1 cellular context compared by ENCODE assay signal in the genomic region with DNA sequence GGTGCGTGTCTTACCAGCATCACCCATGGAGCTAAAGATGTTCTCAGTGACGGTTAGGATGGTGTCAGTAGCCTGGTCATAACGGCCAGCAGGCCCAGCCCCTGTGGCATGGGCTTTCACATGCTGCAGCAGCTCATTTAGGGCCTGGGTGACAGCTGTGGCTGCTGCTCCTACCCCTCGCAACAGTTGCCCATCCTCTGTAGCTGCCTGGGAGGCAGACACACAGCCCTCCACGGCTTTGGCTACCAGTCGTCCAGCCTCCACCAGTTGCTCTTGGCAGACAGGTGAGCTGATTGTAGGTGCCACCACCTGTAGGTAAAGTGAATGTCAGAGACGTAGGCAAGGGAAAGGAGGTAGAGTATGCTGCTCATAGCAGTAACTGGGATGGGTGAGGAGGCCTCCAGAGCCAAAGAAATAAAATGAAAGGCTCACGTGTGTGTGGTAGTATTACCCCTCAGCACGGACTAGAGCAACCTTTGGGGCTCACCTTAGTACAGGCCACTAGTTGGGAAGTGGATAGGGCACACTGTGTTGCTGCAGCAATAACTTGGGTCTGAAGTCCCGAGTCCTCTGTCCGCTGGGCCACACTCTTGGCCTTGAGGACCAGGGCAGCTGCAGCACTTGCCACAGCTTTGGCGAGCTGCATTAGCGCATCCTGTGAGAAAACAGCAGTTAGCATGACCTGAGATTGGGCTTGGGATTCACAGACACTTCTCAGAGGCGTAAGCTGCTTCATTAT.
TF ChIP-seq lines count a peak whose summit lies in the region.

No MANE protein-coding gene starts in this region.

TF ChIP-seq in K562, 482 proteins besides CTCF, POLR2A, EP300 and RAD21:
- 0 out of 2 replicates have a peak, but pooled peaks have one; percentile 26 for TF ChIP-seq RBFOX2 (IDR thresholded peaks at IDR 0.05; ENCODE audit: low read depth, low read length)
- TF ChIP-seq ATF1 (CRISPR knock-in tag; IDR thresholded peaks at IDR 0.05): no peak
- TF ChIP-seq ATF1 (tag; IDR thresholded peaks at IDR 0.05): no peak
- no peak for TF ChIP-seq HDAC3 (IDR thresholded peaks at IDR 0.05; ENCODE audit: borderline replicate concordance, partially characterized antibody)
- TF ChIP-seq HOXB6 (CRISPR knock-in tag; IDR thresholded peaks at IDR 0.05; ENCODE audit: borderline replicate concordance): no peak
